In genomic region chr1:76501576-76502219, GRCh38 we compare ENCODE assay signal across 15 cellular contexts.
DNase-seq lines count a peak whose midpoint lies in the region; ATAC-seq, FAIRE-seq and TF ChIP-seq lines count a peak whose summit lies in the region.
"Had no signal": no experiment of that assay in that cellular context is flagged by ENCODE, and none has a peak within 500 bp of the region (broad histone marks: within the 10 kb centered on the region; RNA-seq: fewer than 3 reads in every experiment).

No MANE protein-coding gene starts in this region.

- H3K4me2 ChIP-seq in astrocyte (ENCODE audit: low read length), result peak overlapping the region; percentile 22
- H3K4me2 ChIP-seq in mammary epithelial cell (ENCODE audit: insufficient read depth, low read depth, low read length), result no peak overlapping the region

- H3K27ac Mint-ChIP-seq in astrocyte (ENCODE audit: unreplicated experiment), result peak overlapping the region; percentile 70
- peak overlapping the region; percentile 71 to 87 (median 81) for H3K27ac Mint-ChIP-seq in nephron
- no peak overlapping the region for H3K27ac Mint-ChIP-seq in Calu3 (ENCODE audit: unreplicated experiment)
- H3K27ac Mint-ChIP-seq: activated T-helper 1 cell treated with anti-CD3 and anti-CD28 coated beads, Interleukin-12 subunit alpha, Interleukin-12 subunit beta, Interleukin-2, Interleukin-4 antibody, amounts not matched to agents 30 ng/mL and 10 ng/mL and 1 ng/mL, durations not matched to agents 14 hours and 24 hours and 36 hours; T-helper 1 cell treated with Interleukin-12 subunit alpha and Interleukin-12 subunit beta and Interleukin-4 antibody, amounts not matched to agents 30 μg/mL and 1 μg/mL, for 36 hours had no signal

- H3K4me1 Mint-ChIP-seq in astrocyte (ENCODE audit: low read depth, unreplicated experiment) (peaks cover 11% of the 10 kb centered on the region), nephron (peaks cover 37% of the 10 kb centered on the region), Calu3 (ENCODE audit: low read depth, unreplicated experiment) (no peaks in the 10 kb centered on the region)

- H3K4me3 Mint-ChIP-seq in astrocyte (ENCODE audit: unreplicated experiment) (no peak overlapping the region), nephron (no peak overlapping the region), Calu3 (ENCODE audit: low read depth, unreplicated experiment) (no peak overlapping the region)
- H3K4me3 Mint-ChIP-seq: activated T-helper 1 cell treated with anti-CD3 and anti-CD28 coated beads, Interleukin-12 subunit alpha, Interleukin-12 subunit beta, Interleukin-2, Interleukin-4 antibody, amounts not matched to agents 30 ng/mL and 10 ng/mL and 1 ng/mL, durations not matched to agents 14 hours and 24 hours and 36 hours; T-helper 1 cell treated with Interleukin-12 subunit alpha and Interleukin-12 subunit beta and Interleukin-4 antibody, amounts not matched to agents 30 μg/mL and 1 μg/mL, for 36 hours had no signal

- dilution Hi-C loops in mammary epithelial cell (cut with HindIII; ENCODE audit: low sequenced_read_pairs), result no loop called here

- H4K20me1 ChIP-seq in astrocyte (ENCODE audit: insufficient read depth, low read length) (no peaks in the 10 kb centered on the region), mammary epithelial cell (ENCODE audit: insufficient read depth, low read length) (no peaks in the 10 kb centered on the region)

- H3K36me3 Mint-ChIP-seq in astrocyte (ENCODE audit: low read depth, unreplicated experiment) (no peaks in the 10 kb centered on the region), nephron (ENCODE audit: low read depth) (no peaks in the 10 kb centered on the region), Calu3 (ENCODE audit: insufficient read depth, unreplicated experiment) (no peaks in the 10 kb centered on the region)

- H3K27ac ChIP-seq in astrocyte (ENCODE audit: low read depth, low read length) (no peak overlapping the region), mammary epithelial cell (ENCODE audit: insufficient read depth, low read depth, low read length) (no peak overlapping the region)

- H2AFZ ChIP-seq in astrocyte (ENCODE audit: low read depth, low read length) (peak overlapping the region; percentile 0), mammary epithelial cell (ENCODE audit: low read depth, low read length) (no peak overlapping the region)

- H3K27me3 Mint-ChIP-seq in astrocyte (ENCODE audit: low read depth, unreplicated experiment), result peaks cover 2% of the 10 kb centered on the region
- H3K27me3 Mint-ChIP-seq in nephron (ENCODE audit: low read depth), result no peaks in the 10 kb centered on the region
- H3K27me3 Mint-ChIP-seq in Calu3 (ENCODE audit: unreplicated experiment), result no peaks in the 10 kb centered on the region

- BruUV-seq in mammary epithelial cell (replicated peaks; lab: Mats Ljungman, UMichigan) (no TSS peak), Calu3 (replicated peaks; lab: Mats Ljungman, UMichigan) (no TSS peak)

- H3K4me1 ChIP-seq in astrocyte (ENCODE audit: insufficient read depth, low read length) (no peaks in the 10 kb centered on the region), mammary epithelial cell (ENCODE audit: insufficient read depth, low read length) (no peaks in the 10 kb centered on the region)

- H3K27me3 ChIP-seq in astrocyte (ENCODE audit: insufficient read depth, low read length), result no peaks in the 10 kb centered on the region
- H3K27me3 ChIP-seq in mammary epithelial cell (ENCODE audit: insufficient read depth, low read length), result no peaks in the 10 kb centered on the region

- no peaks in the 10 kb centered on the region for H3K36me3 ChIP-seq in astrocyte (ENCODE audit: insufficient read depth, low read length)
- H3K36me3 ChIP-seq in mammary epithelial cell (ENCODE audit: insufficient read depth, low read length), result no peaks in the 10 kb centered on the region

- in situ Hi-C loops in mammary epithelial cell (cut with MboI; ENCODE audit: low sequenced_read_pairs in 2 of 2), result no loop called here

- CTCF ChIA-PET in mammary epithelial cell (lab: Charles Lee; ENCODE audit: low non-redundant PET) (no interaction called here), Calu3 (lab: Charles Lee) (no interaction called here)

- ATAC-seq in GM18870 (IDR thresholded peaks at IDR 0.05; ENCODE audit: unreplicated experiment) (no peak), GM21619 (IDR thresholded peaks at IDR 0.05; ENCODE audit: unreplicated experiment) (no peak)
- ATAC-seq: left lobe of liver had no signal

- DNase-seq in GDM1 (lab: John Stamatoyannopoulos, UW), result peak; percentile 53
- peak; percentile 36 for DNase-seq in NCI-H146 (lab: John Stamatoyannopoulos, UW)
- no peak for DNase-seq in astrocyte (ENCODE audit: low read depth)
- DNase-seq in mammary epithelial cell, result no peak
- DNase-seq in Calu3, result no peak
- DNase-seq: activated CD4-positive, alpha-beta T cell treated with anti-CD3 and anti-CD28 coated beads for 4 hours; cortex of kidney; stimulated activated CD4-positive, alpha-beta T cell treated with anti-CD3 and anti-CD28 coated beads, Interleukin-1b, Interleukin-23, amount 100 ng/mL, for 48 hours had no signal

- TF ChIP-seq CTCF in astrocyte (IDR thresholded peaks at IDR 0.05; ENCODE audit: insufficient read depth, low read depth, low read length), result no peak
- TF ChIP-seq CTCF in nephron (IDR thresholded peaks at IDR 0.05; ENCODE audit: unreplicated experiment in 3 of 3), result no peak
- no peak for TF ChIP-seq CTCF in mammary epithelial cell (conservative IDR thresholded peaks at IDR 0.05 in 1 of 2, IDR thresholded peaks at IDR 0.05 in 1 of 2; ENCODE audit: extremely low read depth in 1 of 2, insufficient read depth in 1 of 2, low read depth in 1 of 2, low read length in 2 of 2)
- no peak for TF ChIP-seq CTCF in Calu3 (IDR thresholded peaks at IDR 0.05; ENCODE audit: unreplicated experiment)

- H3K9me3 ChIP-seq in astrocyte (ENCODE audit: insufficient read depth, low read depth, low read length), result no peaks in the 10 kb centered on the region
- no peaks in the 10 kb centered on the region for H3K9me3 ChIP-seq in mammary epithelial cell (replicated peaks; ENCODE audit: insufficient read depth, low read length)

- no peak for FAIRE-seq in astrocyte (lab: Jason Lieb, UNC)
- FAIRE-seq: GM12892 had no signal

- WGBS in mammary epithelial cell (ENCODE audit: low coverage, missing lambda C conversion rate), result 94% methylated on average over 6 of the region's 8 CpGs

- H3K9me3 Mint-ChIP-seq in astrocyte (ENCODE audit: unreplicated experiment) (no peaks in the 10 kb centered on the region), nephron (no peaks in the 10 kb centered on the region), Calu3 (ENCODE audit: low read depth, unreplicated experiment) (no peaks in the 10 kb centered on the region)
- H3K9me3 Mint-ChIP-seq: activated T-helper 1 cell treated with anti-CD3 and anti-CD28 coated beads, Interleukin-12 subunit alpha, Interleukin-12 subunit beta, Interleukin-2, Interleukin-4 antibody, amounts not matched to agents 30 ng/mL and 10 ng/mL and 1 ng/mL, durations not matched to agents 14 hours and 24 hours and 36 hours; T-helper 1 cell treated with Interleukin-12 subunit alpha and Interleukin-12 subunit beta and Interleukin-4 antibody, amounts not matched to agents 30 μg/mL and 1 μg/mL, for 36 hours had no signal

- no peaks in the 10 kb centered on the region for H3K79me2 ChIP-seq in astrocyte (ENCODE audit: insufficient read depth, low read length)
- no peaks in the 10 kb centered on the region for H3K79me2 ChIP-seq in mammary epithelial cell (ENCODE audit: insufficient read depth, low read length)

- H3K4me3 ChIP-seq in astrocyte (ENCODE audit: insufficient read depth, low read depth, low read length) (no peak overlapping the region), mammary epithelial cell (replicated peaks in 1 of 3; ENCODE audit: insufficient read depth in 1 of 3, low read depth in 2 of 3, low read length in 3 of 3) (no peak overlapping the region)

- H3K9ac ChIP-seq in astrocyte (ENCODE audit: low read length) (no peak overlapping the region), mammary epithelial cell (ENCODE audit: insufficient read depth, low read length) (no peak overlapping the region)

- intact Hi-C loops in mammary epithelial cell (cut with micrococcal nuclease), result no loop called here
- intact Hi-C loops in Calu3 (cut with micrococcal nuclease; ENCODE audit: unreplicated experiment), result no loop called here

Comparison
In these comparisons a context has a peak if more than half of its experiments do, and no peak if none do; other contexts are left out.
1. DNase-seq: peak in GDM1 (single experiment) and NCI-H146 (single experiment); none in astrocyte (single experiment), mammary epithelial cell (single experiment) and Calu3 (single experiment).